In the genomic region with DNA sequence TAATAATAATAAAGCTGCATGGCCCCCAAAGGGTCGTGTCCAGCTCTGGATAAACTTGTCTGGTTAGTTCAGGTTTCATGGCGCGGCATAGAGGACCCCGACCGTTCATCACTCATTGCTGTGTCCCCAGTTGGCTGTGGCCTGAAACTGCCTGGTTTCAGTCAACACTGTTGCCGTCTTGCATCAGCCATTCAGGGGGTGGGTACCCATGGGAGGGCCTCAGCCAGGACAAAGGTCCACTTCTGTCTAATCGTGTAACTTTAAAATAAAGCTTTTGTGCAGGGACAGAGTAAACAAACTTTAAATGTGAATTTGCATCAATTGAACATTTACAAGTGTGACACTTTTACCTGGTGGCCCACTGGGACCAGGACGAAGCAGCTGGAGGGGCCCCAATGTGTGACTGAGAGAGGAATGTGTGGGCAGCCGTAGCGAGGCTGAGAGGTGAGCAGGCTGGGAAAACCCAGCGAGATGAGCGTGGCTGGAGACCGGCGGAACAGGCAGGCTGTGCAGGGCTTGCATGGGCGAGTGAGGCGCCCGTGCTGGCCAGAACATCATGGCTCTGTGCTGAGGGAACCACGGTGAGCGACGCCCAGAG, we compare ENCODE assay signal across 1 cellular context.
TF ChIP-seq lines count a peak whose summit lies in the region.

No MANE protein-coding gene starts in this region.

TF ChIP-seq in HepG2, 621 proteins besides CTCF, POLR2A, EP300 and RAD21 (continued from another document and continues in another):
- TF ChIP-seq, protein P1, sequence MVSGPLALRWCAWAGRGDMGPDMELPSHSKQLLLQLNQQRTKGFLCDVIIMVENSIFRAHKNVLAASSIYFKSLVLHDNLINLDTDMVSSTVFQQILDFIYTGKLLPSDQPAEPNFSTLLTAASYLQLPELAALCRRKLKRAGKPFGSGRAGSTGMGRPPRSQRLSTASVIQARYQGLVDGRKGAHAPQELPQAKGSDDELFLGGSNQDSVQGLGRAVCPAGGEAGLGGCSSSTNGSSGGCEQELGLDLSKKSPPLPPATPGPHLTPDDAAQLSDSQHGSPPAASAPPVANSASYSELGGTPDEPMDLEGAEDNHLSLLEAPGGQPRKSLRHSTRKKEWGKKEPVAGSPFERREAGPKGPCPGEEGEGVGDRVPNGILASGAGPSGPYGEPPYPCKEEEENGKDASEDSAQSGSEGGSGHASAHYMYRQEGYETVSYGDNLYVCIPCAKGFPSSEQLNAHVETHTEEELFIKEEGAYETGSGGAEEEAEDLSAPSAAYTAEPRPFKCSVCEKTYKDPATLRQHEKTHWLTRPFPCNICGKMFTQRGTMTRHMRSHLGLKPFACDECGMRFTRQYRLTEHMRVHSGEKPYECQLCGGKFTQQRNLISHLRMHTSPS (CRISPR knock-in tag; IDR thresholded peaks at IDR 0.05; ENCODE audit: low read depth): peak; percentile 76
- TF ChIP-seq, protein P2, sequence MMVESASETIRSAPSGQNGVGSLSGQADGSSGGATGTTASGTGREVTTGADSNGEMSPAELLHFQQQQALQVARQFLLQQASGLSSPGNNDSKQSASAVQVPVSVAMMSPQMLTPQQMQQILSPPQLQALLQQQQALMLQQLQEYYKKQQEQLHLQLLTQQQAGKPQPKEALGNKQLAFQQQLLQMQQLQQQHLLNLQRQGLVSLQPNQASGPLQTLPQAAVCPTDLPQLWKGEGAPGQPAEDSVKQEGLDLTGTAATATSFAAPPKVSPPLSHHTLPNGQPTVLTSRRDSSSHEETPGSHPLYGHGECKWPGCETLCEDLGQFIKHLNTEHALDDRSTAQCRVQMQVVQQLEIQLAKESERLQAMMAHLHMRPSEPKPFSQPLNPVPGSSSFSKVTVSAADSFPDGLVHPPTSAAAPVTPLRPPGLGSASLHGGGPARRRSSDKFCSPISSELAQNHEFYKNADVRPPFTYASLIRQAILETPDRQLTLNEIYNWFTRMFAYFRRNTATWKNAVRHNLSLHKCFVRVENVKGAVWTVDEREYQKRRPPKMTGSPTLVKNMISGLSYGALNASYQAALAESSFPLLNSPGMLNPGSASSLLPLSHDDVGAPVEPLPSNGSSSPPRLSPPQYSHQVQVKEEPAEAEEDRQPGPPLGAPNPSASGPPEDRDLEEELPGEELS (CRISPR knock-in tag; IDR thresholded peaks at IDR 0.05): peak; percentile 79
- TF ChIP-seq RBM22 (optimal IDR thresholded peaks at IDR 0.05; ENCODE audit: low read length): no peak
- TF ChIP-seq XBP1 (CRISPR knock-in tag; IDR thresholded peaks at IDR 0.05): no peak
- TF ChIP-seq, protein P3, sequence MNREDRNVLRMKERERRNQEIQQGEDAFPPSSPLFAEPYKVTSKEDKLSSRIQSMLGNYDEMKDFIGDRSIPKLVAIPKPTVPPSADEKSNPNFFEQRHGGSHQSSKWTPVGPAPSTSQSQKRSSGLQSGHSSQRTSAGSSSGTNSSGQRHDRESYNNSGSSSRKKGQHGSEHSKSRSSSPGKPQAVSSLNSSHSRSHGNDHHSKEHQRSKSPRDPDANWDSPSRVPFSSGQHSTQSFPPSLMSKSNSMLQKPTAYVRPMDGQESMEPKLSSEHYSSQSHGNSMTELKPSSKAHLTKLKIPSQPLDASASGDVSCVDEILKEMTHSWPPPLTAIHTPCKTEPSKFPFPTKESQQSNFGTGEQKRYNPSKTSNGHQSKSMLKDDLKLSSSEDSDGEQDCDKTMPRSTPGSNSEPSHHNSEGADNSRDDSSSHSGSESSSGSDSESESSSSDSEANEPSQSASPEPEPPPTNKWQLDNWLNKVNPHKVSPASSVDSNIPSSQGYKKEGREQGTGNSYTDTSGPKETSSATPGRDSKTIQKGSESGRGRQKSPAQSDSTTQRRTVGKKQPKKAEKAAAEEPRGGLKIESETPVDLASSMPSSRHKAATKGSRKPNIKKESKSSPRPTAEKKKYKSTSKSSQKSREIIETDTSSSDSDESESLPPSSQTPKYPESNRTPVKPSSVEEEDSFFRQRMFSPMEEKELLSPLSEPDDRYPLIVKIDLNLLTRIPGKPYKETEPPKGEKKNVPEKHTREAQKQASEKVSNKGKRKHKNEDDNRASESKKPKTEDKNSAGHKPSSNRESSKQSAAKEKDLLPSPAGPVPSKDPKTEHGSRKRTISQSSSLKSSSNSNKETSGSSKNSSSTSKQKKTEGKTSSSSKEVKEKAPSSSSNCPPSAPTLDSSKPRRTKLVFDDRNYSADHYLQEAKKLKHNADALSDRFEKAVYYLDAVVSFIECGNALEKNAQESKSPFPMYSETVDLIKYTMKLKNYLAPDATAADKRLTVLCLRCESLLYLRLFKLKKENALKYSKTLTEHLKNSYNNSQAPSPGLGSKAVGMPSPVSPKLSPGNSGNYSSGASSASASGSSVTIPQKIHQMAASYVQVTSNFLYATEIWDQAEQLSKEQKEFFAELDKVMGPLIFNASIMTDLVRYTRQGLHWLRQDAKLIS (CRISPR knock-in tag; IDR thresholded peaks at IDR 0.05): 0 out of 2 replicates have a peak, but pooled peaks have one; percentile 51
- TF ChIP-seq, protein P4, sequence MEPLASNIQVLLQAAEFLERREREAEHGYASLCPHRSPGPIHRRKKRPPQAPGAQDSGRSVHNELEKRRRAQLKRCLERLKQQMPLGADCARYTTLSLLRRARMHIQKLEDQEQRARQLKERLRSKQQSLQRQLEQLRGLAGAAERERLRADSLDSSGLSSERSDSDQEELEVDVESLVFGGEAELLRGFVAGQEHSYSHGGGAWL (CRISPR knock-in tag; IDR thresholded peaks at IDR 0.05): peak; percentile 91
- TF ChIP-seq ZNF451 (CRISPR knock-in tag; IDR thresholded peaks at IDR 0.05): peak; percentile 89; the same call in 1 of the 2 replicates
- no peak for TF ChIP-seq ZNF333 (CRISPR knock-in tag; IDR thresholded peaks at IDR 0.05; ENCODE audit: borderline replicate concordance)
- 0 out of 2 replicates have a peak, but pooled peaks have one; percentile 41 for TF ChIP-seq PAF1 (CRISPR knock-in tag; IDR thresholded peaks at IDR 0.05)
- TF ChIP-seq, protein P5, sequence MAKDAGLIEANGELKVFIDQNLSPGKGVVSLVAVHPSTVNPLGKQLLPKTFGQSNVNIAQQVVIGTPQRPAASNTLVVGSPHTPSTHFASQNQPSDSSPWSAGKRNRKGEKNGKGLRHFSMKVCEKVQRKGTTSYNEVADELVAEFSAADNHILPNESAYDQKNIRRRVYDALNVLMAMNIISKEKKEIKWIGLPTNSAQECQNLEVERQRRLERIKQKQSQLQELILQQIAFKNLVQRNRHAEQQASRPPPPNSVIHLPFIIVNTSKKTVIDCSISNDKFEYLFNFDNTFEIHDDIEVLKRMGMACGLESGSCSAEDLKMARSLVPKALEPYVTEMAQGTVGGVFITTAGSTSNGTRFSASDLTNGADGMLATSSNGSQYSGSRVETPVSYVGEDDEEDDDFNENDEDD (CRISPR knock-in tag; IDR thresholded peaks at IDR 0.05; ENCODE audit: borderline replicate concordance): peak; percentile 86
- no peak for TF ChIP-seq ZNF850 (CRISPR knock-in tag; conservative IDR thresholded peaks at IDR 0.05)
- TF ChIP-seq CREM (IDR thresholded peaks at IDR 0.05): peak; percentile 79
- TF ChIP-seq CREM (CRISPR knock-in tag; IDR thresholded peaks at IDR 0.05): no peak
- TF ChIP-seq, protein P6, sequence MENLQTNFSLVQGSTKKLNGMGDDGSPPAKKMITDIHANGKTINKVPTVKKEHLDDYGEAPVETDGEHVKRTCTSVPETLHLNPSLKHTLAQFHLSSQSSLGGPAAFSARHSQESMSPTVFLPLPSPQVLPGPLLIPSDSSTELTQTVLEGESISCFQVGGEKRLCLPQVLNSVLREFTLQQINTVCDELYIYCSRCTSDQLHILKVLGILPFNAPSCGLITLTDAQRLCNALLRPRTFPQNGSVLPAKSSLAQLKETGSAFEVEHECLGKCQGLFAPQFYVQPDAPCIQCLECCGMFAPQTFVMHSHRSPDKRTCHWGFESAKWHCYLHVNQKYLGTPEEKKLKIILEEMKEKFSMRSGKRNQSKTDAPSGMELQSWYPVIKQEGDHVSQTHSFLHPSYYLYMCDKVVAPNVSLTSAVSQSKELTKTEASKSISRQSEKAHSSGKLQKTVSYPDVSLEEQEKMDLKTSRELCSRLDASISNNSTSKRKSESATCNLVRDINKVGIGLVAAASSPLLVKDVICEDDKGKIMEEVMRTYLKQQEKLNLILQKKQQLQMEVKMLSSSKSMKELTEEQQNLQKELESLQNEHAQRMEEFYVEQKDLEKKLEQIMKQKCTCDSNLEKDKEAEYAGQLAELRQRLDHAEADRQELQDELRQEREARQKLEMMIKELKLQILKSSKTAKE (CRISPR knock-in tag; IDR thresholded peaks at IDR 0.05; ENCODE audit: borderline replicate concordance): peak; percentile 81
- TF ChIP-seq ZNF737 (CRISPR knock-in tag; IDR thresholded peaks at IDR 0.05; ENCODE audit: borderline replicate concordance): peak; percentile 72; the same call in 1 of the 2 replicates
- peak; percentile 93 for TF ChIP-seq NFKBIZ (CRISPR knock-in tag; IDR thresholded peaks at IDR 0.05)
- TF ChIP-seq ZNF317 (CRISPR knock-in tag; IDR thresholded peaks at IDR 0.05): peak; percentile 41; the same call in 1 of the 2 replicates
- TF ChIP-seq ZNF354B (CRISPR knock-in tag; IDR thresholded peaks at IDR 0.05): no peak
- TF ChIP-seq ZFP37 (CRISPR knock-in tag; IDR thresholded peaks at IDR 0.05; ENCODE audit: borderline replicate concordance): peak; percentile 96; the same call in 1 of the 2 replicates
- peak; percentile 73 for TF ChIP-seq HDAC1 (CRISPR knock-in tag; IDR thresholded peaks at IDR 0.05)
- TF ChIP-seq, protein P7, sequence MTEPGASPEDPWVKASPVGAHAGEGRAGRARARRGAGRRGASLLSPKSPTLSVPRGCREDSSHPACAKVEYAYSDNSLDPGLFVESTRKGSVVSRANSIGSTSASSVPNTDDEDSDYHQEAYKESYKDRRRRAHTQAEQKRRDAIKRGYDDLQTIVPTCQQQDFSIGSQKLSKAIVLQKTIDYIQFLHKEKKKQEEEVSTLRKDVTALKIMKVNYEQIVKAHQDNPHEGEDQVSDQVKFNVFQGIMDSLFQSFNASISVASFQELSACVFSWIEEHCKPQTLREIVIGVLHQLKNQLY (CRISPR knock-in tag; IDR thresholded peaks at IDR 0.05): peak; percentile 74; the same call in 1 of the 2 replicates
- TF ChIP-seq TBX2 (CRISPR knock-in tag; IDR thresholded peaks at IDR 0.05; ENCODE audit: borderline replicate concordance): peak; percentile 97
- TF ChIP-seq ZNF768 (CRISPR knock-in tag; IDR thresholded peaks at IDR 0.05): peak; percentile 92; the same call in 1 of the 2 replicates
- TF ChIP-seq MAFK (conservative IDR thresholded peaks at IDR 0.05 in 1 of 2, IDR thresholded peaks at IDR 0.05 in 1 of 2; ENCODE audit: low read length in 2 of 2): no peak
- no peak for TF ChIP-seq PCBP2 (optimal IDR thresholded peaks at IDR 0.05; ENCODE audit: low read depth, low read length, poor library complexity, severe bottlenecking)
- TF ChIP-seq ZFX (CRISPR knock-in tag; IDR thresholded peaks at IDR 0.05; ENCODE audit: low read depth): peak; percentile 86
- TF ChIP-seq, protein P8, sequence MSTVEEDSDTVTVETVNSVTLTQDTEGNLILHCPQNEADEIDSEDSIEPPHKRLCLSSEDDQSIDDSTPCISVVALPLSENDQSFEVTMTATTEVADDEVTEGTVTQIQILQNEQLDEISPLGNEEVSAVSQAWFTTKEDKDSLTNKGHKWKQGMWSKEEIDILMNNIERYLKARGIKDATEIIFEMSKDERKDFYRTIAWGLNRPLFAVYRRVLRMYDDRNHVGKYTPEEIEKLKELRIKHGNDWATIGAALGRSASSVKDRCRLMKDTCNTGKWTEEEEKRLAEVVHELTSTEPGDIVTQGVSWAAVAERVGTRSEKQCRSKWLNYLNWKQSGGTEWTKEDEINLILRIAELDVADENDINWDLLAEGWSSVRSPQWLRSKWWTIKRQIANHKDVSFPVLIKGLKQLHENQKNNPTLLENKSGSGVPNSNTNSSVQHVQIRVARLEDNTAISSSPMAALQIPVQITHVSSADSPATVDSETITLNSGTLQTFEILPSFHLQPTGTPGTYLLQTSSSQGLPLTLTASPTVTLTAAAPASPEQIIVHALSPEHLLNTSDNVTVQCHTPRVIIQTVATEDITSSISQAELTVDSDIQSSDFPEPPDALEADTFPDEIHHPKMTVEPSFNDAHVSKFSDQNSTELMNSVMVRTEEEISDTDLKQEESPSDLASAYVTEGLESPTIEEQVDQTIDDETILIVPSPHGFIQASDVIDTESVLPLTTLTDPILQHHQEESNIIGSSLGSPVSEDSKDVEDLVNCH (CRISPR knock-in tag; IDR thresholded peaks at IDR 0.05): no peak
- peak; percentile 91 for TF ChIP-seq RBFOX2 (IDR thresholded peaks at IDR 0.05; ENCODE audit: low read depth, low read length)
- TF ChIP-seq, protein P9, sequence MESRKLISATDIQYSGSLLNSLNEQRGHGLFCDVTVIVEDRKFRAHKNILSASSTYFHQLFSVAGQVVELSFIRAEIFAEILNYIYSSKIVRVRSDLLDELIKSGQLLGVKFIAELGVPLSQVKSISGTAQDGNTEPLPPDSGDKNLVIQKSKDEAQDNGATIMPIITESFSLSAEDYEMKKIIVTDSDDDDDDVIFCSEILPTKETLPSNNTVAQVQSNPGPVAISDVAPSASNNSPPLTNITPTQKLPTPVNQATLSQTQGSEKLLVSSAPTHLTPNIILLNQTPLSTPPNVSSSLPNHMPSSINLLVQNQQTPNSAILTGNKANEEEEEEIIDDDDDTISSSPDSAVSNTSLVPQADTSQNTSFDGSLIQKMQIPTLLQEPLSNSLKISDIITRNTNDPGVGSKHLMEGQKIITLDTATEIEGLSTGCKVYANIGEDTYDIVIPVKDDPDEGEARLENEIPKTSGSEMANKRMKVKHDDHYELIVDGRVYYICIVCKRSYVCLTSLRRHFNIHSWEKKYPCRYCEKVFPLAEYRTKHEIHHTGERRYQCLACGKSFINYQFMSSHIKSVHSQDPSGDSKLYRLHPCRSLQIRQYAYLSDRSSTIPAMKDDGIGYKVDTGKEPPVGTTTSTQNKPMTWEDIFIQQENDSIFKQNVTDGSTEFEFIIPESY (CRISPR knock-in tag; IDR thresholded peaks at IDR 0.05): peak; percentile 74; the same call in 1 of the 2 replicates
- peak; percentile 93; the same call in 1 of the 2 replicates for TF ChIP-seq ZNF232 (CRISPR knock-in tag; IDR thresholded peaks at IDR 0.05; ENCODE audit: borderline replicate concordance)
- no peak for TF ChIP-seq ZNF326 (CRISPR knock-in tag; IDR thresholded peaks at IDR 0.05; ENCODE audit: borderline replicate concordance)
- peak; percentile 70; the same call in 1 of the 2 replicates for TF ChIP-seq ZNF138 (CRISPR knock-in tag; IDR thresholded peaks at IDR 0.05; ENCODE audit: low read depth)
- TF ChIP-seq ZNF382 (CRISPR knock-in tag; IDR thresholded peaks at IDR 0.05; ENCODE audit: borderline replicate concordance): no peak
- TF ChIP-seq GABPB1 (CRISPR knock-in tag; IDR thresholded peaks at IDR 0.05): peak; percentile 70
- TF ChIP-seq BRCA1 (CRISPR knock-in tag; IDR thresholded peaks at IDR 0.05): peak; percentile 77; the same call in 1 of the 2 replicates
- TF ChIP-seq FOXP1 (IDR thresholded peaks at IDR 0.05): peak; percentile 54; the same call in 1 of the 2 replicates
- TF ChIP-seq FOXP1 (CRISPR knock-in tag; IDR thresholded peaks at IDR 0.05): peak; percentile 79
- peak; percentile 91 for TF ChIP-seq TEAD3 (CRISPR knock-in tag; optimal IDR thresholded peaks at IDR 0.05; ENCODE audit: borderline replicate concordance)
